In the genomic region with DNA sequence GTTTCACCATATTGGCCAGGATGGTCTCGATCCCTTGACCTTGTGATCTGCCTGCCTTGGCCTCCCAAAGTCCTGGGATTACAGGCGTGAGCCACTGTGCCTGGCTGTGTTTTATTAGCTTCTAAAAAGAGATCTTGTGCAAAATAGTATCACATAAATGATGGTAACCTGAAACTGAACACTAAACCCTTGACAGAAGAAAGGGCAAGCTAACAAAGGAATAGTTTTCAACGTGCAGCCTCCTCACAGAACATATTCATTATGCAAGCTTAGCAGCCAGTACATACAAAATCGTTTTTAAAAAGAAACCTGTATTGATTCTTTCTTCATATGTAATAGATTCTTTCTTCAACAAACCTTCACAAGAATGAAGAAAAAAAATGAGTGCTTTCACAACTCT, we compare ENCODE assay signal across 19 cellular contexts. TPM values are rescaled to one million over a fixed set of nuclear protein-coding genes. Genes with fewer than 3 reads are reported as not detected.
A peak's percentile ranks its signal among the peaks of the same experiment; 100 is the strongest.
DNase-seq lines count a peak whose midpoint lies in the region; ATAC-seq and TF ChIP-seq lines count a peak whose summit lies in the region.
"Had no signal": no experiment of that assay in that cellular context is flagged by ENCODE, and none has a peak within 500 bp of the region (broad histone marks: within the 10 kb centered on the region; RNA-seq: fewer than 3 reads in every experiment).

No MANE protein-coding gene starts in this region.

- intact Hi-C loops in Caco-2 (cut with micrococcal nuclease; ENCODE audit: unreplicated experiment): no loop called here

- H3K9me3 ChIP-seq in GM23248 (ENCODE audit: low read depth) (no peaks in the 10 kb centered on the region), HUES48 (ENCODE audit: control insufficient read depth, insufficient read depth, low read length) (no peaks in the 10 kb centered on the region), Caco-2 (no peaks in the 10 kb centered on the region)
- H3K9me3 ChIP-seq: A549 had no signal

- H3K27ac ChIP-seq in GM23248 (no peak overlapping the region), HUES48 (ENCODE audit: low read depth, low read length) (peak overlapping the region; percentile 25)
- H3K27ac ChIP-seq: A549, RWPE1 had no signal

- H3K36me3 Mint-ChIP-seq in brain (no peaks in the 10 kb centered on the region), nephron (ENCODE audit: low read depth) (no peaks in the 10 kb centered on the region), Caco-2 (ENCODE audit: insufficient read depth, unreplicated experiment) (no peaks in the 10 kb centered on the region)

- H3K27me3 Mint-ChIP-seq in brain (no peaks in the 10 kb centered on the region), nephron (ENCODE audit: low read depth) (no peaks in the 10 kb centered on the region), Caco-2 (ENCODE audit: insufficient read depth, unreplicated experiment) (peaks cover 4% of the 10 kb centered on the region)

- no peak overlapping the region for H3K4me2 ChIP-seq in GM23248 (ENCODE audit: unreplicated experiment)
- H3K4me2 ChIP-seq: A549 had no signal

- CTCF ChIA-PET in Caco-2 (lab: Charles Lee): interaction anchor here (1.7 to 3.3 kb wide), 2 partner anchors 213 to 235 kb away, joined by 10 to 25 read pairs; no protein-coding TSS in a partner anchor

- H3K4me3 Mint-ChIP-seq in brain (peak overlapping the region in 4 of 5 experiments; percentile 10 to 57 (median 31)), nephron (no peak overlapping the region), Caco-2 (ENCODE audit: unreplicated experiment) (no peak overlapping the region)

- no peaks in the 10 kb centered on the region for H3K27me3 ChIP-seq in GM23248 (replicated peaks; ENCODE audit: insufficient read depth)
- H3K27me3 ChIP-seq in HUES48 (ENCODE audit: control insufficient read depth, insufficient read depth, low read length): no peaks in the 10 kb centered on the region
- no peaks in the 10 kb centered on the region for H3K27me3 ChIP-seq in Caco-2 (replicated peaks; ENCODE audit: control insufficient read depth, insufficient read depth, low read length)

- in situ Hi-C loops in GM23248 (cut with MboI): no loop called here

- H3K4me1 ChIP-seq in GM23248 (ENCODE audit: insufficient read depth) (peaks cover 21% of the 10 kb centered on the region; the same call in 1 of the 2 replicates), HUES48 (ENCODE audit: control insufficient read depth, insufficient read depth, low read length) (peaks cover 25% of the 10 kb centered on the region), Caco-2 (no peaks in the 10 kb centered on the region)

- H4K20me1 ChIP-seq in GM23248 (ENCODE audit: insufficient read depth): no peaks in the 10 kb centered on the region

- no peaks in the 10 kb centered on the region for H3K79me2 ChIP-seq in GM23248 (ENCODE audit: insufficient read depth)

- H3F3A ChIP-seq in GM23248 (ENCODE audit: insufficient read depth): no peaks in the 10 kb centered on the region

- H3K4me3 ChIP-seq in GM23248 (no peak overlapping the region), HUES48 (ENCODE audit: low read depth, low read length) (no peak overlapping the region), Caco-2 (ENCODE audit: low read depth, low read length) (no peak overlapping the region)
- H3K4me3 ChIP-seq: A549 had no signal

- peak overlapping the region; percentile 52 for H2AFZ ChIP-seq in GM23248

- H3K9ac ChIP-seq in GM23248: 0 out of 2 replicates have a peak overlapping the region, but pooled peaks have one; percentile 1
- no peak overlapping the region for H3K9ac ChIP-seq in HUES48 (ENCODE audit: low read depth, low read length)

- H3K36me3 ChIP-seq in GM23248 (ENCODE audit: low read depth) (no peaks in the 10 kb centered on the region), HUES48 (ENCODE audit: control insufficient read depth, insufficient read depth, low read length) (no peaks in the 10 kb centered on the region), Caco-2 (ENCODE audit: control insufficient read depth, insufficient read depth, low read length) (no peaks in the 10 kb centered on the region)

- BruUV-seq in Caco-2 (replicated peaks; lab: Mats Ljungman, UMichigan): no TSS peak

- POLR2A ChIA-PET in Caco-2 (lab: Charles Lee): no interaction called here

- H3K4me1 Mint-ChIP-seq in brain (peaks cover 20% of the 10 kb centered on the region), nephron (peaks cover 9% of the 10 kb centered on the region), Caco-2 (ENCODE audit: low read depth, unreplicated experiment) (no peaks in the 10 kb centered on the region)

- no peak for TF ChIP-seq CTCF in brain (conservative IDR thresholded peaks at IDR 0.05)
- TF ChIP-seq CTCF in nephron (IDR thresholded peaks at IDR 0.05; ENCODE audit: unreplicated experiment in 3 of 3): no peak
- TF ChIP-seq CTCF in Caco-2 (IDR thresholded peaks at IDR 0.05; ENCODE audit: insufficient read depth in 1 of 2, low read depth in 1 of 2, low read length in 1 of 2, severe bottlenecking in 1 of 2, unreplicated experiment in 1 of 2): no peak

- WGBS in GM23248 (ENCODE audit: low coverage in 1 of 2, low lambda C conversion rate in 2 of 2, missing lambda C conversion rate in 2 of 2), 2 experiments: 56% methylated on average over 4 of the region's 4 CpGs

- peak overlapping the region in 4 of 5 experiments; percentile 30 to 83 (median 56) for H3K27ac Mint-ChIP-seq in brain
- peak overlapping the region in 2 of 3 experiments; percentile 2 to 69 for H3K27ac Mint-ChIP-seq in nephron
- H3K27ac Mint-ChIP-seq in Caco-2 (ENCODE audit: unreplicated experiment): no peak overlapping the region

- no peaks in the 10 kb centered on the region for H3K9me2 ChIP-seq in GM23248 (ENCODE audit: insufficient read depth)

- H3K9me3 Mint-ChIP-seq in brain: no peaks in the 10 kb centered on the region
- H3K9me3 Mint-ChIP-seq in nephron: no peaks in the 10 kb centered on the region
- no peaks in the 10 kb centered on the region for H3K9me3 Mint-ChIP-seq in Caco-2 (ENCODE audit: unreplicated experiment)

- DNase-seq in GM23248 (no peak), cerebellum (ENCODE audit: low spot score) (no peak), Caco-2 (no peak), Kasumi-1 (lab: John Stamatoyannopoulos, UW) (no peak)
- DNase-seq: COR-L47, DMS153, HCEC 1CT, KBM-7, NCI-H1436, NCI-H2029, NCI-H226, NCI-H748 treated with DMSO at 0.1 percent for 48 hours, PC-3 had no signal

- no peak for ATAC-seq in GM21723 (IDR thresholded peaks at IDR 0.05; ENCODE audit: unreplicated experiment)
- ATAC-seq: A549, PC-3 had no signal

RNA-seq across cellular contexts. Expression of gene CHN1, which starts 20.6 kb away (rescaled TPM):
- 101 and 115 TPM in 2 replicates for total RNA-seq in GM23248 (2014; rRNA removed; shearing (Covaris generic))
- 126 and 130 TPM in 2 replicates for polyA plus RNA-seq in GM23248 (2016; fragmentation: Nextera tagmentation; extraction: Ambion mirVana)
- polyA plus RNA-seq in brain (ENCODE audit: insufficient read depth, low read depth, low replicate concordance): 195 TPM
- total RNA-seq in cerebellum: 37.3 TPM
- 0.41 and 1.2 TPM in 2 replicates for total RNA-seq in Caco-2 (2022)

Comparison
In these comparisons a context has a peak if more than half of its experiments do, and no peak if none do; other contexts are left out.
1. H3K4me3 Mint-ChIP-seq: peak in brain (4 of 5); none in nephron (0 of 3) and Caco-2 (single experiment).
2. RNA of gene CHN1, which starts 20.6 kb away (total RNA-seq): 101 to 115 TPM in GM23248 and 37.3 TPM in cerebellum (single experiment); 0.41 to 1.2 TPM in Caco-2; every median in the first group is over 10 times any median in the second.